Comparison of ENCODE assay signal across 8 cellular contexts in the genomic region with DNA sequence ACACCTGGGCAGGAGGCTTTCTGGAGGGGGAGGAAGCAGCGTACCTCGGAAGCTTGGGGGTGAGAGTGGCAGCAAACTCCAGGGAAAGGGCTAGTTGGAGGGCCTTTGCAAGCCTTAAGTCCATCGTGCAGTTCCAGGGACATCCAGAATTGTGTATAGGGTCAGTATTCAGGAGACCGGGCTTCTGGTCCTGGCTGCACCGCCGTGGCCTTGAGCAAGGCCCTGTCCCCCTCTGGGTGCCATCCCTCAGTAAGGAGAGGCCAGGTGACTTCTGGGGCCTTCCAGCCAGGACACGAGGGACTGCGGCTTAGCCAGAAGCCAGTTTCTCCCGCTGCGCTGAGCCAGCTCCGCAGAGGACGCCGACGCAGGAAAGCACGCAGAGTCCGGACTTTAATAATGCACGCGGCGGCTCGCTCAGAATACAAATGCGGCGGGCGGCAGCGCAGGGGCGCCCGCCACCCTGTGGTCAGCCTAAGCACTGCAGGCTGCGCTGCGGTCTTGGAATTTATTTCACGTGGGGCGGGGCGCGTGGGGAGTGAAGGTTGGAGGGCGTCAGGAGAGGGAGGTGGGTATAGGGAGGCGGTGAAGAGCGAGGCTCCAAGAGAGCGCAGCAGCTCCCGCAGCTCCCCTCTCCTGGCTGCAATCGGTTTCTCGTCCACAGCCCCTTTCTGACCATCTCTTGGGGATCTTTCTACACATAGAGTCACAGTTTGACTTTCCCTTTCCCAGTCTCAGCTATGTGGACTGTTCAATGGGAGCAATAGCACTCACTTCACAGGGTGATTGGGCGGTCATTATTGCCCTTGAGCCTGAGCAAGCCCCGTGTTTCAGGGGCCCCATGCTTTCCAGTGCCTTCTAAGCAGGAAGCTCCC.
A peak's percentile ranks its signal among the peaks of the same experiment; 100 is the strongest.
DNase-seq lines count a peak whose midpoint lies in the region; ATAC-seq and TF ChIP-seq lines count a peak whose summit lies in the region.

No MANE protein-coding gene starts in this region.

- H3K4me3 ChIP-seq in epithelial cell of esophagus (ENCODE audit: low read length): no peak overlapping the region

- no peaks in the 10 kb centered on the region for H3K36me3 Mint-ChIP-seq in activated CD8-positive, alpha-beta memory T cell treated with anti-CD3 and anti-CD28 coated beads, Interleukin-2, amount 10 ng/mL, durations not matched to agents 7 days and 5 days

- CTCF ChIA-PET in activated CD8-positive, alpha-beta memory T cell treated with anti-CD3 and anti-CD28 coated beads, Interleukin-2, amount 10 ng/mL, durations not matched to agents 7 days and 5 days (lab: Charles Lee): interaction anchor here (0.9 to 7.3 kb wide), 5 partner anchors 12 to 315 kb away, joined by 3 to 77 read pairs (median 7); no protein-coding TSS in a partner anchor

- no peak overlapping the region for H3K27ac Mint-ChIP-seq in activated CD8-positive, alpha-beta memory T cell treated with anti-CD3 and anti-CD28 coated beads, Interleukin-2, amount 10 ng/mL, durations not matched to agents 7 days and 5 days

- DNase-seq in C1 segment of cervical spinal cord (lab: John Stamatoyannopoulos, UW) (peak in 11 of 14 donors; percentile 1 to 52 (median 32)), NCI-H748 (lab: John Stamatoyannopoulos, UW; ENCODE audit: unreplicated experiment) (peak; percentile 81), epithelial cell of esophagus (ENCODE audit: low read depth) (peak; percentile 49), myocyte (ENCODE audit: low read depth) (peak; percentile 49)
- peak; percentile 59 for DNase-seq in activated CD8-positive, alpha-beta memory T cell treated with anti-CD3 and anti-CD28 coated beads, Interleukin-2, amount 10 ng/mL, durations not matched to agents 7 days and 5 days
- DNase-seq in stimulated activated CD8-positive, alpha-beta memory T cell treated with anti-CD3 and anti-CD28 coated beads, Interleukin-7, amount 100 ng/mL, for 4 hours (ENCODE audit: low read depth in 2 of 2): peak; percentile 0 to 16

- TF ChIP-seq CTCF in epithelial cell of esophagus (IDR thresholded peaks at IDR 0.05; ENCODE audit: insufficient read depth, low read depth, low read length, missing control alignments): peak; percentile 79

- H3K9me3 Mint-ChIP-seq in activated CD8-positive, alpha-beta memory T cell treated with anti-CD3 and anti-CD28 coated beads, Interleukin-2, amount 10 ng/mL, durations not matched to agents 7 days and 5 days (ENCODE audit: low read depth): no peaks in the 10 kb centered on the region

- no peak overlapping the region for H3K4me3 Mint-ChIP-seq in activated CD8-positive, alpha-beta memory T cell treated with anti-CD3 and anti-CD28 coated beads, Interleukin-2, amount 10 ng/mL, durations not matched to agents 7 days and 5 days

- H3K27me3 Mint-ChIP-seq in activated CD8-positive, alpha-beta memory T cell treated with anti-CD3 and anti-CD28 coated beads, Interleukin-2, amount 10 ng/mL, durations not matched to agents 7 days and 5 days: peaks cover 38% of the 10 kb centered on the region

- no peaks in the 10 kb centered on the region for H3K4me1 Mint-ChIP-seq in activated CD8-positive, alpha-beta memory T cell treated with anti-CD3 and anti-CD28 coated beads, Interleukin-2, amount 10 ng/mL, durations not matched to agents 7 days and 5 days

- ATAC-seq in GM19043 (IDR thresholded peaks at IDR 0.05; ENCODE audit: low read depth, unreplicated experiment) (peak; percentile 95), HG03280 (IDR thresholded peaks at IDR 0.05; ENCODE audit: unreplicated experiment) (peak; percentile 93)
- peak; percentile 94 for ATAC-seq in activated CD8-positive, alpha-beta memory T cell treated with anti-CD3 and anti-CD28 coated beads, Interleukin-2, amount 10 ng/mL, durations not matched to agents 7 days and 5 days

Comparison
In these comparisons a context has a peak if more than half of its experiments do, and no peak if none do; other contexts are left out.
1. DNase-seq: peak in every context shown above with its lines; median percentile 81 in NCI-H748; 59 in activated CD8-positive, alpha-beta memory T cell treated with anti-CD3 and anti-CD28 coated beads, Interleukin-2, amount 10 ng/mL, durations not matched to agents 7 days and 5 days; 49 in epithelial cell of esophagus; 49 in myocyte; 32 in C1 segment of cervical spinal cord; 8 in stimulated activated CD8-positive, alpha-beta memory T cell treated with anti-CD3 and anti-CD28 coated beads, Interleukin-7, amount 100 ng/mL, for 4 hours.